Comparison of ENCODE assay signal across 33 cellular contexts in genomic region chr15:80371924-80372323, GRCh38. TPM values are rescaled to one million over a fixed set of nuclear protein-coding genes. Genes with fewer than 3 reads are reported as not detected.
"Had no signal": no experiment of that assay in that cellular context is flagged by ENCODE, and none has a peak within 500 bp of the region (broad histone marks: within the 10 kb centered on the region; RNA-seq: fewer than 3 reads in every experiment).

No MANE protein-coding gene starts in this region.

- H3K4me3 Mint-ChIP-seq: activated CD4-positive, alpha-beta T cell treated with anti-CD3 and anti-CD28 coated beads for 36 hours; activated CD4-positive, alpha-beta T cell treated with anti-CD3 and anti-CD28 coated beads, Interleukin-2, amount 10 ng/mL, durations not matched to agents 7 days and 5 days; activated CD8-positive, alpha-beta T cell treated with anti-CD3 and anti-CD28 coated beads for 36 hours; activated naive CD8-positive, alpha-beta T cell; activated T-cell treated with anti-CD3 and anti-CD28 coated beads, Interleukin-2, amount 50 U/mL, for 4 hours; activated T-helper 17 cell treated with anti-CD3 and anti-CD28 coated beads, Interleukin-2, amount 50 U/mL, for 72 hours; central memory CD8-positive, alpha-beta T cell had no signal

- FAIRE-seq: astrocyte, bronchial epithelial cell, colon, endometrium, endothelial cell of umbilical vein had no signal

- ATAC-seq: activated CD4-positive, alpha-beta T cell treated with anti-CD3 and anti-CD28 coated beads for 36 hours; activated CD8-positive, alpha-beta T cell treated with anti-CD3 and anti-CD28 coated beads for 36 hours; activated T-cell treated with anti-CD3 and anti-CD28 coated beads, Interleukin-2, amount 50 U/mL, for 4 hours; activated T-helper 17 cell treated with anti-CD3 and anti-CD28 coated beads, Interleukin-2, amount 50 U/mL, for 72 hours; gastroesophageal sphincter; heart right ventricle had no signal

- H3K36me3 ChIP-seq: brain microvascular endothelial cell, esophagus squamous epithelium, gastroesophageal sphincter, heart right ventricle had no signal

- H3K27me3 Mint-ChIP-seq: activated CD4-positive, alpha-beta T cell treated with anti-CD3 and anti-CD28 coated beads, Interleukin-2, amount 10 ng/mL, durations not matched to agents 7 days and 5 days had no signal

- H3K4me1 ChIP-seq: esophagus squamous epithelium, gastroesophageal sphincter had no signal

- H3K4me3 ChIP-seq: esophagus squamous epithelium, gastroesophageal sphincter, heart right ventricle had no signal

- H3K4me1 Mint-ChIP-seq: activated CD4-positive, alpha-beta T cell treated with anti-CD3 and anti-CD28 coated beads for 36 hours; activated CD4-positive, alpha-beta T cell treated with anti-CD3 and anti-CD28 coated beads, Interleukin-2, amount 10 ng/mL, durations not matched to agents 7 days and 5 days; activated T-helper 17 cell treated with anti-CD3 and anti-CD28 coated beads, Interleukin-2, amount 50 U/mL, for 72 hours; central memory CD8-positive, alpha-beta T cell had no signal

- DNase-seq: activated CD4-positive, alpha-beta T cell treated with anti-CD3 and anti-CD28 coated beads for 36 hours; activated CD4-positive, alpha-beta T cell treated with anti-CD3 and anti-CD28 coated beads, Interleukin-2, amount 10 ng/mL, durations not matched to agents 7 days and 5 days; activated CD4-positive, alpha-beta T cell treated with anti-CD3 and anti-CD28 coated beads, Interleukin-2, amount 50 U/mL, for 48 hours; activated CD4-positive, CD25-positive, alpha-beta regulatory T cell; activated CD4-positive, CD25-positive, alpha-beta regulatory T cell treated with anti-CD3 and anti-CD28 coated beads, Interleukin-2, amount 50 U/mL, for 72 hours; activated CD8-positive, alpha-beta memory T cell treated with anti-CD3 and anti-CD28 coated beads for 24 hours; activated CD8-positive, alpha-beta T cell treated with anti-CD3 and anti-CD28 coated beads for 36 hours; activated effector memory CD4-positive, alpha-beta T cell treated with Interleukin-2 at 50 U/mL for 16 hours; activated gamma-delta T cell treated with Interleukin-2 at 50 U/mL for 16 hours; activated naive CD4-positive, alpha-beta T cell treated with anti-CD3 and anti-CD28 coated beads, Interleukin-2, amount 50 U/mL, for 16 hours; activated naive CD4-positive, alpha-beta T cell treated with Interleukin-2 at 50 U/mL for 16 hours; activated T-cell treated with anti-CD3 and anti-CD28 coated beads, Interleukin-2, amount 50 U/mL, for 4 hours; amniotic stem cell; anterior cingulate cortex; brain microvascular endothelial cell; cortex of kidney; dermis blood vessel endothelial cell; effector CD8-positive, alpha-beta T cell; esophagus squamous epithelium; foreskin melanocyte; heart right ventricle; T-helper 2 cell had no signal

- H3K27ac ChIP-seq: brain microvascular endothelial cell, epithelial cell of prostate, esophagus squamous epithelium, gastroesophageal sphincter, heart right ventricle had no signal

- H3K27me3 ChIP-seq: brain microvascular endothelial cell, esophagus squamous epithelium, gastroesophageal sphincter, heart right ventricle had no signal

- H3K27ac Mint-ChIP-seq: activated CD4-positive, alpha-beta T cell treated with anti-CD3 and anti-CD28 coated beads for 36 hours; activated CD4-positive, alpha-beta T cell treated with anti-CD3 and anti-CD28 coated beads, Interleukin-2, amount 10 ng/mL, durations not matched to agents 7 days and 5 days; activated CD8-positive, alpha-beta T cell treated with anti-CD3 and anti-CD28 coated beads for 36 hours; activated naive CD8-positive, alpha-beta T cell; activated T-helper 17 cell treated with anti-CD3 and anti-CD28 coated beads, Interleukin-2, amount 50 U/mL, for 72 hours had no signal

RNA-seq across cellular contexts. Expression of gene ARNT2, which starts 32.3 kb away (rescaled TPM):
- total RNA-seq: activated CD4-positive, alpha-beta T cell treated with anti-CD3 and anti-CD28 coated beads, Interleukin-2, amount 10 ng/mL, durations not matched to agents 7 days and 5 days; T-helper 1 cell treated with Interleukin-12 subunit alpha and Interleukin-12 subunit beta and Interleukin-4 antibody, amounts not matched to agents 30 ng/mL and 1 ng/mL, for 36 hours had no signal
